Comparison of ENCODE assay signal across 28 cellular contexts in genomic region chr17:62816282-62816839, GRCh38. TPM values are rescaled to one million over a fixed set of nuclear protein-coding genes. Genes with fewer than 3 reads are reported as not detected.
"Had no signal": no experiment of that assay in that cellular context is flagged by ENCODE, and none has a peak within 500 bp of the region (broad histone marks: within the 10 kb centered on the region; RNA-seq: fewer than 3 reads in every experiment).

No MANE protein-coding gene starts in this region.

- H3K36me3 ChIP-seq: adrenal gland, breast epithelium, esophagus muscularis mucosa, lower lobe of right lung, prostate gland, spleen, upper lobe of right lung had no signal

- H3K27ac ChIP-seq: adrenal gland, breast epithelium, esophagus muscularis mucosa, foreskin keratinocyte, lower lobe of right lung, prostate gland, spleen, upper lobe of right lung had no signal

- H3K4me1 ChIP-seq: prostate gland had no signal

- H3K4me3 Mint-ChIP-seq: activated naive CD8-positive, alpha-beta T cell; activated T-cell treated with anti-CD3 and anti-CD28 coated beads, Interleukin-2, amount 50 U/mL, for 4 hours; central memory CD8-positive, alpha-beta T cell; naive thymus-derived CD8-positive, alpha-beta T cell; WTC11 had no signal

- H3K9me3 ChIP-seq: adrenal gland, breast epithelium, lower lobe of right lung, prostate gland, upper lobe of right lung had no signal

- H3K4me1 Mint-ChIP-seq: central memory CD8-positive, alpha-beta T cell had no signal

- H3K27me3 ChIP-seq: adrenal gland, breast epithelium, esophagus muscularis mucosa, foreskin keratinocyte, spleen, upper lobe of right lung had no signal

- DNase-seq: activated CD8-positive, alpha-beta memory T cell treated with anti-CD3 and anti-CD28 coated beads, Interleukin-2, amount 50 U/mL, for 48 hours; activated naive CD4-positive, alpha-beta T cell; activated T-cell treated with anti-CD3 and anti-CD28 coated beads, Interleukin-2, amount 50 U/mL, for 4 hours; effector memory CD4-positive, alpha-beta T cell; foreskin keratinocyte; kidney; lower lobe of right lung; naive thymus-derived CD8-positive, alpha-beta T cell; spleen; stimulated activated CD4-positive, alpha-beta T cell treated with anti-CD3 and anti-CD28 coated beads, Interleukin-4, amount 100 ng/mL, for 24 hours; stimulated activated naive CD8-positive, alpha-beta T cell treated with anti-CD3 and anti-CD28 coated beads, Interleukin-15, Interleukin-2, amounts not matched to agents 100 U/mL and 50 U/mL, for 24 hours; T1000; upper lobe of right lung had no signal

- ATAC-seq: activated T-cell treated with anti-CD3 and anti-CD28 coated beads, Interleukin-2, amount 50 U/mL, for 4 hours; foreskin keratinocyte; left lobe of liver; lower lobe of right lung; naive thymus-derived CD8-positive, alpha-beta T cell; stimulated activated naive CD8-positive, alpha-beta T cell treated with anti-CD3 and anti-CD28 coated beads, Interleukin-15, Interleukin-2, amounts not matched to agents 100 U/mL and 50 U/mL, for 24 hours; upper lobe of right lung; WTC11 had no signal

- H3K4me3 ChIP-seq: adrenal gland, breast epithelium, esophagus muscularis mucosa, lower lobe of right lung, prostate gland, spleen, upper lobe of right lung had no signal

- FAIRE-seq: colon, endothelial cell of umbilical vein, kidney had no signal

- H3K27ac Mint-ChIP-seq: activated naive CD8-positive, alpha-beta T cell; activated T-helper 2 cell treated with anti-CD3 and anti-CD28 coated beads, Interferon-gamma antibody, Interleukin-2, Interleukin-4, amounts not matched to agents 10 μg/mL and 5 μg/mL and 100 μg/mL, durations not matched to agents 14 hours and 24 hours and 36 hours; naive thymus-derived CD8-positive, alpha-beta T cell; WTC11 had no signal

RNA-seq across cellular contexts. Expression of gene MARCHF10, which starts 8.2 kb away (rescaled TPM):
- total RNA-seq: activated T-cell treated with anti-CD3 and anti-CD28 coated beads, Interleukin-2, amount 50 U/mL, for 4 hours; activated T-helper 2 cell treated with anti-CD3 and anti-CD28 coated beads, Interferon-gamma antibody, Interleukin-2, Interleukin-4, amounts not matched to agents 10 μg/mL and 5 μg/mL and 100 μg/mL, durations not matched to agents 14 hours and 24 hours and 36 hours; adrenal gland; dermis microvascular lymphatic vessel endothelial cell; endothelial cell of umbilical vein; foreskin keratinocyte; left lobe of liver; osteocyte; spleen; subcutaneous adipose tissue; T-helper 1 cell treated with Interleukin-12 subunit alpha and Interleukin-12 subunit beta and Interleukin-4 antibody, amounts not matched to agents 30 ng/mL and 1 ng/mL, for 36 hours; upper lobe of right lung had no signal
